In genomic region chr4:83552924-83553323, GRCh38 we compare ENCODE assay signal across 10 cellular contexts. TPM values are rescaled to one million over a fixed set of nuclear protein-coding genes. Genes with fewer than 3 reads are reported as not detected.
A peak's percentile ranks its signal among the peaks of the same experiment; 100 is the strongest.
DNase-seq lines count a peak whose midpoint lies in the region; ATAC-seq and TF ChIP-seq lines count a peak whose summit lies in the region.
"Had no signal": no experiment of that assay in that cellular context is flagged by ENCODE, and none has a peak within 500 bp of the region (broad histone marks: within the 10 kb centered on the region; RNA-seq: fewer than 3 reads in every experiment).

No MANE protein-coding gene starts in this region.

- peaks cover 10% of the 10 kb centered on the region for H3K36me3 Mint-ChIP-seq in activated CD4-positive, alpha-beta memory T cell treated with anti-CD3 and anti-CD28 coated beads, Interleukin-2, amount 10 ng/mL, durations not matched to agents 7 days and 5 days (ENCODE audit: low read depth)
- H3K36me3 Mint-ChIP-seq in activated CD4-positive, alpha-beta memory T cell treated with anti-CD3 and anti-CD28 coated beads for 36 hours = no peaks in the 10 kb centered on the region
- H3K36me3 Mint-ChIP-seq in Caco-2 (ENCODE audit: insufficient read depth, unreplicated experiment) = no peaks in the 10 kb centered on the region

- H3K36me3 ChIP-seq in Caco-2 (ENCODE audit: control insufficient read depth, insufficient read depth, low read length) = no peaks in the 10 kb centered on the region

- no peaks in the 10 kb centered on the region for H3K4me1 ChIP-seq in Caco-2

- no peaks in the 10 kb centered on the region for H3K27me3 Mint-ChIP-seq in activated CD4-positive, alpha-beta memory T cell treated with anti-CD3 and anti-CD28 coated beads, Interleukin-2, amount 10 ng/mL, durations not matched to agents 7 days and 5 days
- H3K27me3 Mint-ChIP-seq in activated CD4-positive, alpha-beta memory T cell treated with anti-CD3 and anti-CD28 coated beads for 36 hours = no peaks in the 10 kb centered on the region
- H3K27me3 Mint-ChIP-seq in stimulated activated naive CD8-positive, alpha-beta T cell treated with anti-CD3 and anti-CD28 coated beads, Interleukin-15, amount 100 ng/mL, for 72 hours = no peaks in the 10 kb centered on the region
- no peaks in the 10 kb centered on the region for H3K27me3 Mint-ChIP-seq in Caco-2 (ENCODE audit: insufficient read depth, unreplicated experiment)
- H3K27me3 Mint-ChIP-seq: central memory CD8-positive, alpha-beta T cell had no signal

- peak; percentile 50 for ATAC-seq in HG03342 (IDR thresholded peaks at IDR 0.05; ENCODE audit: unreplicated experiment)
- ATAC-seq in stimulated activated naive CD8-positive, alpha-beta T cell treated with anti-CD3 and anti-CD28 coated beads, Interleukin-15, amount 100 ng/mL, for 72 hours = peak; percentile 75

- BruUV-seq in Caco-2 (replicated peaks; lab: Mats Ljungman, UMichigan) = no TSS peak

- H3K4me3 Mint-ChIP-seq in activated CD4-positive, alpha-beta memory T cell treated with anti-CD3 and anti-CD28 coated beads, Interleukin-2, amount 10 ng/mL, durations not matched to agents 7 days and 5 days = no peak overlapping the region
- H3K4me3 Mint-ChIP-seq in activated CD4-positive, alpha-beta memory T cell treated with anti-CD3 and anti-CD28 coated beads for 36 hours = no peak overlapping the region
- no peak overlapping the region for H3K4me3 Mint-ChIP-seq in stimulated activated naive CD8-positive, alpha-beta T cell treated with anti-CD3 and anti-CD28 coated beads, Interleukin-15, amount 100 ng/mL, for 72 hours
- H3K4me3 Mint-ChIP-seq in Caco-2 (ENCODE audit: unreplicated experiment) = no peak overlapping the region
- H3K4me3 Mint-ChIP-seq: central memory CD8-positive, alpha-beta T cell had no signal

- H3K4me3 ChIP-seq in astrocyte of the spinal cord (ENCODE audit: low read depth, low read length) (no peak overlapping the region), Caco-2 (ENCODE audit: low read depth, low read length) (no peak overlapping the region)

- POLR2A ChIA-PET in activated CD4-positive, alpha-beta memory T cell treated with anti-CD3 and anti-CD28 coated beads, Interleukin-2, amount 10 ng/mL, durations not matched to agents 7 days and 5 days (lab: Charles Lee) = interaction anchor here (0.8 to 1.6 kb wide), 3 partner anchors 9 to 15 kb away, joined by 3 to 4 read pairs (median 3); no protein-coding TSS in a partner anchor
- POLR2A ChIA-PET in activated CD4-positive, alpha-beta memory T cell treated with anti-CD3 and anti-CD28 coated beads for 36 hours (lab: Charles Lee) = no interaction called here
- POLR2A ChIA-PET in Caco-2 (lab: Charles Lee) = no interaction called here

- CTCF ChIA-PET in activated CD4-positive, alpha-beta memory T cell treated with anti-CD3 and anti-CD28 coated beads, Interleukin-2, amount 10 ng/mL, durations not matched to agents 7 days and 5 days (lab: Charles Lee) = interaction anchor here (1.3 kb wide), 1 partner anchor 12 kb away, joined by 5 read pairs; no protein-coding TSS in a partner anchor
- CTCF ChIA-PET in activated CD4-positive, alpha-beta memory T cell treated with anti-CD3 and anti-CD28 coated beads for 36 hours (lab: Charles Lee) = no interaction called here
- CTCF ChIA-PET in Caco-2 (lab: Charles Lee) = no interaction called here

- no peaks in the 10 kb centered on the region for H3K9me3 Mint-ChIP-seq in activated CD4-positive, alpha-beta memory T cell treated with anti-CD3 and anti-CD28 coated beads, Interleukin-2, amount 10 ng/mL, durations not matched to agents 7 days and 5 days
- no peaks in the 10 kb centered on the region for H3K9me3 Mint-ChIP-seq in activated CD4-positive, alpha-beta memory T cell treated with anti-CD3 and anti-CD28 coated beads for 36 hours
- no peaks in the 10 kb centered on the region for H3K9me3 Mint-ChIP-seq in stimulated activated naive CD8-positive, alpha-beta T cell treated with anti-CD3 and anti-CD28 coated beads, Interleukin-15, amount 100 ng/mL, for 72 hours
- no peaks in the 10 kb centered on the region for H3K9me3 Mint-ChIP-seq in Caco-2 (ENCODE audit: unreplicated experiment)
- H3K9me3 Mint-ChIP-seq: central memory CD8-positive, alpha-beta T cell had no signal

- peak overlapping the region; percentile 76 for H3K27ac Mint-ChIP-seq in activated CD4-positive, alpha-beta memory T cell treated with anti-CD3 and anti-CD28 coated beads, Interleukin-2, amount 10 ng/mL, durations not matched to agents 7 days and 5 days
- no peak overlapping the region for H3K27ac Mint-ChIP-seq in activated CD4-positive, alpha-beta memory T cell treated with anti-CD3 and anti-CD28 coated beads for 36 hours
- H3K27ac Mint-ChIP-seq in stimulated activated naive CD8-positive, alpha-beta T cell treated with anti-CD3 and anti-CD28 coated beads, Interleukin-15, amount 100 ng/mL, for 72 hours = no peak overlapping the region
- no peak overlapping the region for H3K27ac Mint-ChIP-seq in Caco-2 (ENCODE audit: unreplicated experiment)

- TF ChIP-seq CTCF in astrocyte of the spinal cord (IDR thresholded peaks at IDR 0.05; ENCODE audit: low read depth, low read length) (no peak), Caco-2 (IDR thresholded peaks at IDR 0.05; ENCODE audit: insufficient read depth in 1 of 2, low read depth in 1 of 2, low read length in 1 of 2, severe bottlenecking in 1 of 2, unreplicated experiment in 1 of 2) (no peak)

- peaks cover 70% of the 10 kb centered on the region for H3K4me1 Mint-ChIP-seq in activated CD4-positive, alpha-beta memory T cell treated with anti-CD3 and anti-CD28 coated beads, Interleukin-2, amount 10 ng/mL, durations not matched to agents 7 days and 5 days
- peaks cover 23% of the 10 kb centered on the region for H3K4me1 Mint-ChIP-seq in activated CD4-positive, alpha-beta memory T cell treated with anti-CD3 and anti-CD28 coated beads for 36 hours (ENCODE audit: low read depth)
- peaks cover 23% of the 10 kb centered on the region for H3K4me1 Mint-ChIP-seq in stimulated activated naive CD8-positive, alpha-beta T cell treated with anti-CD3 and anti-CD28 coated beads, Interleukin-15, amount 100 ng/mL, for 72 hours
- no peaks in the 10 kb centered on the region for H3K4me1 Mint-ChIP-seq in Caco-2 (ENCODE audit: low read depth, unreplicated experiment)

- no peaks in the 10 kb centered on the region for H3K27me3 ChIP-seq in Caco-2 (replicated peaks; ENCODE audit: control insufficient read depth, insufficient read depth, low read length)

- in situ Hi-C loops in astrocyte of the spinal cord (cut with HindIII; ENCODE audit: low sequenced_read_pairs) = no loop called here

- no peak for DNase-seq in activated CD4-positive, alpha-beta memory T cell treated with anti-CD3 and anti-CD28 coated beads, Interleukin-2, amount 10 ng/mL, durations not matched to agents 7 days and 5 days
- no peak for DNase-seq in activated CD4-positive, alpha-beta memory T cell treated with anti-CD3 and anti-CD28 coated beads for 36 hours
- DNase-seq in astrocyte of the spinal cord (ENCODE audit: low read depth, low spot score) = peak; percentile 75
- DNase-seq in stimulated activated naive CD8-positive, alpha-beta T cell treated with anti-CD3 and anti-CD28 coated beads, Interleukin-15, amount 100 ng/mL, for 72 hours = no peak
- DNase-seq in nucleus accumbens (lab: John Stamatoyannopoulos, UW) = no peak
- DNase-seq in Caco-2 = no peak
- no peak for DNase-seq in DMS53 treated with DMSO at 0.1 percent for 48 hours (lab: John Stamatoyannopoulos, UW; ENCODE audit: unreplicated experiment)
- DNase-seq: NCI-H345 had no signal

- intact Hi-C loops in activated CD4-positive, alpha-beta memory T cell treated with anti-CD3 and anti-CD28 coated beads for 36 hours (cut with micrococcal nuclease) = no loop called here
- intact Hi-C loops in Caco-2 (cut with micrococcal nuclease; ENCODE audit: unreplicated experiment) = no loop called here

- no peaks in the 10 kb centered on the region for H3K9me3 ChIP-seq in Caco-2

RNA-seq across cellular contexts. Expression of gene GPAT3, which starts 17.0 kb away (rescaled TPM):
- 10 to 100 TPM; 27.2 to 27.7 TPM for total RNA-seq in activated CD4-positive, alpha-beta memory T cell treated with anti-CD3 and anti-CD28 coated beads, Interleukin-2, amount 10 ng/mL, durations not matched to agents 7 days and 5 days
- 1 to 10 TPM; 4.2 to 7.2 TPM for total RNA-seq in activated CD4-positive, alpha-beta memory T cell treated with anti-CD3 and anti-CD28 coated beads for 36 hours
- 4.6 and 5.0 TPM in 2 replicates for total RNA-seq in Caco-2 (2022)
